Comparison of ENCODE assay signal across 1 cellular context in genomic region chr1:210321131-210321530, GRCh38.
TF ChIP-seq lines count a peak whose summit lies in the region.

No MANE protein-coding gene starts in this region.

TF ChIP-seq in HepG2, 621 proteins besides CTCF, POLR2A, EP300 and RAD21 (continued from another document):
- TF ChIP-seq GMEB2 (CRISPR knock-in tag; IDR thresholded peaks at IDR 0.05; ENCODE audit: low read depth) (no peak), TBL1XR1 (IDR thresholded peaks at IDR 0.05; ENCODE audit: borderline replicate concordance, low read length, partially characterized antibody) (no peak), RFX3 (CRISPR knock-in tag; IDR thresholded peaks at IDR 0.05) (no peak), DNMT3B (CRISPR knock-in tag; conservative IDR thresholded peaks at IDR 0.05) (no peak)
TF ChIP-seq in HepG2: peak in this region for 0.
